ENCODE assay signal across 1 cellular context in genomic region chr7:150368884-150369739, GRCh38.
A peak's percentile ranks its signal among the peaks of the same experiment; 100 is the strongest.
TF ChIP-seq lines count a peak whose summit lies in the region.

No MANE protein-coding gene starts in this region.

TF ChIP-seq in HepG2, 621 proteins besides CTCF, POLR2A, EP300 and RAD21 (continued from another document and continues in another):
- TF ChIP-seq ZBTB46 (CRISPR knock-in tag; IDR thresholded peaks at IDR 0.05; ENCODE audit: borderline replicate concordance) = no peak
- TF ChIP-seq STAG1 (CRISPR knock-in tag; IDR thresholded peaks at IDR 0.05) = no peak
- 0 out of 2 replicates have a peak, but pooled peaks have one; percentile 53 for TF ChIP-seq MEF2D (CRISPR knock-in tag; IDR thresholded peaks at IDR 0.05)
- no peak; the same call in 1 of the 2 replicates for TF ChIP-seq ZBTB8A (CRISPR knock-in tag; IDR thresholded peaks at IDR 0.05; ENCODE audit: borderline replicate concordance, low read depth)
- TF ChIP-seq MNT (IDR thresholded peaks at IDR 0.05) = no peak
- TF ChIP-seq ETS1 (CRISPR knock-in tag; IDR thresholded peaks at IDR 0.05) = no peak
- TF ChIP-seq MTA1 (CRISPR knock-in tag; IDR thresholded peaks at IDR 0.05; ENCODE audit: borderline replicate concordance) = no peak
- no peak for TF ChIP-seq FOXO4 (CRISPR knock-in tag; conservative IDR thresholded peaks at IDR 0.05)
- TF ChIP-seq AHR (CRISPR knock-in tag; IDR thresholded peaks at IDR 0.05) = no peak
- no peak for TF ChIP-seq ZNF138 (CRISPR knock-in tag; IDR thresholded peaks at IDR 0.05; ENCODE audit: low read depth)
- TF ChIP-seq NFYC (CRISPR knock-in tag; IDR thresholded peaks at IDR 0.05) = no peak
- no peak for TF ChIP-seq KAT2B (IDR thresholded peaks at IDR 0.05; ENCODE audit: borderline replicate concordance, low read depth, low read length)
- no peak for TF ChIP-seq TERF1 (CRISPR knock-in tag; IDR thresholded peaks at IDR 0.05)
- no peak for TF ChIP-seq GATAD1 (CRISPR knock-in tag; IDR thresholded peaks at IDR 0.05)
- TF ChIP-seq RFX5 (IDR thresholded peaks at IDR 0.05; ENCODE audit: low read depth, low read length) = no peak
- TF ChIP-seq HINFP (CRISPR knock-in tag; IDR thresholded peaks at IDR 0.05; ENCODE audit: low read depth) = no peak
- TF ChIP-seq ZNF12 (CRISPR knock-in tag; IDR thresholded peaks at IDR 0.05) = no peak
- no peak for TF ChIP-seq ZMYM4 (CRISPR knock-in tag; IDR thresholded peaks at IDR 0.05)
- no peak for TF ChIP-seq XRCC5 (optimal IDR thresholded peaks at IDR 0.05; ENCODE audit: low read length)
- 0 out of 2 replicates have a peak, but pooled peaks have one; percentile 52 for TF ChIP-seq KAT8 (CRISPR knock-in tag; IDR thresholded peaks at IDR 0.05)
- TF ChIP-seq ZNF646 (CRISPR knock-in tag; IDR thresholded peaks at IDR 0.05) = no peak
- TF ChIP-seq ZNF737 (CRISPR knock-in tag; IDR thresholded peaks at IDR 0.05; ENCODE audit: borderline replicate concordance) = peak; percentile 20; the same call in 1 of the 2 replicates
- TF ChIP-seq ZNF17 (CRISPR knock-in tag; IDR thresholded peaks at IDR 0.05) = no peak
- TF ChIP-seq ZNF24 (IDR thresholded peaks at IDR 0.05) = no peak
- no peak; the same call in 1 of the 2 replicates for TF ChIP-seq ZNF20 (CRISPR knock-in tag; IDR thresholded peaks at IDR 0.05)
- no peak for TF ChIP-seq DRAP1 (CRISPR knock-in tag; IDR thresholded peaks at IDR 0.05)
- no peak for TF ChIP-seq ONECUT2 (CRISPR knock-in tag; IDR thresholded peaks at IDR 0.05)
- no peak for TF ChIP-seq JUNB (CRISPR knock-in tag; IDR thresholded peaks at IDR 0.05; ENCODE audit: borderline replicate concordance)
- no peak for TF ChIP-seq NAIF1 (CRISPR knock-in tag; IDR thresholded peaks at IDR 0.05; ENCODE audit: borderline replicate concordance)
- no peak for TF ChIP-seq ZNF512B (CRISPR knock-in tag; IDR thresholded peaks at IDR 0.05; ENCODE audit: borderline replicate concordance)
- no peak for TF ChIP-seq HCFC1 (IDR thresholded peaks at IDR 0.05; ENCODE audit: low read depth, low read length)
- no peak for TF ChIP-seq MXD1 (CRISPR knock-in tag; IDR thresholded peaks at IDR 0.05)
- peak; percentile 60; the same call in 1 of the 2 replicates for TF ChIP-seq ZNF224 (CRISPR knock-in tag; IDR thresholded peaks at IDR 0.05)
- TF ChIP-seq AGO1 (IDR thresholded peaks at IDR 0.05; ENCODE audit: low read depth, low read length, poor library complexity, severe bottlenecking) = peak; percentile 28
- TF ChIP-seq ZBTB26 (CRISPR knock-in tag; IDR thresholded peaks at IDR 0.05; ENCODE audit: borderline replicate concordance) = no peak
- TF ChIP-seq ZNF451 (CRISPR knock-in tag; IDR thresholded peaks at IDR 0.05) = no peak
- TF ChIP-seq ZNF878 (CRISPR knock-in tag; IDR thresholded peaks at IDR 0.05) = 0 out of 2 replicates have a peak, but pooled peaks have one; percentile 19
- TF ChIP-seq NR1H2 (CRISPR knock-in tag; IDR thresholded peaks at IDR 0.05; ENCODE audit: borderline replicate concordance, low read depth) = no peak
- no peak for TF ChIP-seq ZNF367 (CRISPR knock-in tag; IDR thresholded peaks at IDR 0.05; ENCODE audit: borderline replicate concordance)
- no peak for TF ChIP-seq FOXA3 (CRISPR knock-in tag; IDR thresholded peaks at IDR 0.05)
